In the genomic region with DNA sequence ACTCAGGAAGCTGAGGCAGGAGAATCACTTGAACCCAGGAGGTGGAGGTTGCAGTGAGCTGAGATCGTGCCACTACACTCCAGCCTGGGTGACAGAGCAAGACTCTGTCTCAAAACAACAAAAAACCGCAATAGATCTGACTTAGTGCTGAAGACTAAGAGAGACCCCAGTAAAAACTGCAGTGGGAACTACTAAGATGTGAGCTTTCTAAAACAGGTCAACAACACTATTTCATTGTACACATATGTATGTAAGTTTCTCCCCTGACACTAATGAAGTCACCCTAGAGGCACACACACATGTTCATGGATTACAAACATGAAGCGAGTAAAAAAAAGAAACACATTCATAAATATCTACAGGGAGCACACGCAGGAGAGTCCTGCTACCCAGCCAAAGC, we compare ENCODE assay signal across 1 cellular context.
A peak's percentile ranks its signal among the peaks of the same experiment; 100 is the strongest.
TF ChIP-seq lines count a peak whose summit lies in the region.

No MANE protein-coding gene starts in this region.

TF ChIP-seq in HEK293, 187 proteins besides CTCF, POLR2A, EP300 and RAD21 (continued from another document):
- TF ChIP-seq, protein P1, sequence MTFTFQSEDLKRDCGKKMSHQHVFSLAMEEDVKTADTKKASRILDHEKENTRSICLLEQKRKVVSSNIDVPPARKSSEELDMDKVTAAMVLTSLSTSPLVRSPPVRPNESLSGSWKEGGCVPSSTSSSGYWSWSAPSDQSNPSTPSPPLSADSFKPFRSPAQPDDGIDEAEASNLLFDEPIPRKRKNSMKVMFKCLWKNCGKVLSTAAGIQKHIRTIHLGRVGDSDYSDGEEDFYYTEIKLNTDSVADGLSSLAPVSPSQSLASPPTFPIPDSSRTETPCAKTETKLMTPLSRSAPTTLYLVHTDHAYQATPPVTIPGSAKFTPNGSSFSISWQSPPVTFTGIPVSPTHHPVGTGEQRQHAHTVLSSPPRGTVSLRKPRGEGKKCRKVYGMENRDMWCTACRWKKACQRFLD (tag by site-specific recombination; IDR thresholded peaks at IDR 0.05): no peak
- TF ChIP-seq ZFP3 (tag by site-specific recombination; IDR thresholded peaks at IDR 0.05; ENCODE audit: low read depth) (no peak), ZNF792 (tag by site-specific recombination; IDR thresholded peaks at IDR 0.05) (no peak), SP7 (tag by site-specific recombination; IDR thresholded peaks at IDR 0.05) (no peak), ZNF510 (tag by site-specific recombination; IDR thresholded peaks at IDR 0.05; ENCODE audit: insufficient replicate concordance) (peak; percentile 61)
